19 cellular contexts compared by ENCODE assay signal in genomic region chr14:95096476-95096875, GRCh38.
"Had no signal": no experiment of that assay in that cellular context is flagged by ENCODE, and none has a peak within 500 bp of the region (broad histone marks: within the 10 kb centered on the region; RNA-seq: fewer than 3 reads in every experiment).

No MANE protein-coding gene starts in this region.

- H3K27me3 ChIP-seq: ascending aorta, breast epithelium, SJCRH30 had no signal

- H3K9me3 ChIP-seq: ascending aorta, breast epithelium, lower lobe of right lung, prostate gland, SJCRH30, thoracic aorta had no signal

- H3K27ac ChIP-seq: ascending aorta, breast epithelium, lower lobe of right lung, prostate gland, SJCRH30, thoracic aorta had no signal

- ATAC-seq: activated CD8-positive, alpha-beta memory T cell treated with anti-CD3 and anti-CD28 coated beads, Interleukin-2, amount 10 ng/mL, durations not matched to agents 7 days and 5 days; lower lobe of right lung; natural killer cell treated with Interleukin-12 subunit alpha and Interleukin-12 subunit beta and Interleukin-15 and Interleukin-18, amount 100 ng/mL, for 72 hours; stimulated activated naive CD8-positive, alpha-beta T cell treated with anti-CD3 and anti-CD28 coated beads, Interleukin-15, amount 100 ng/mL, for 72 hours had no signal

- H3K9me3 Mint-ChIP-seq: activated B cell treated with CpG ODN at 0.5 μM for 24 hours; activated CD4-positive, alpha-beta memory T cell treated with anti-CD3 and anti-CD28 coated beads for 36 hours; activated T-helper 2 cell treated with anti-CD3 and anti-CD28 coated beads, Interferon-gamma antibody, Interleukin-2, Interleukin-4, amounts not matched to agents 10 μg/mL and 5 μg/mL and 100 μg/mL, durations not matched to agents 14 hours and 24 hours and 36 hours; dendritic cell treated with granulocyte-macrophage colony-stimulating factor and Interleukin-4, amounts not matched to agents 40 ng/mL and 50 ng/mL, for 4 days; natural killer cell treated with Interleukin-12 subunit alpha and Interleukin-12 subunit beta and Interleukin-15 and Interleukin-18, amount 100 ng/mL, for 72 hours; stimulated activated naive CD8-positive, alpha-beta T cell treated with anti-CD3 and anti-CD28 coated beads, Interleukin-15, amount 100 ng/mL, for 72 hours had no signal

- DNase-seq: activated B cell treated with CpG ODN at 0.5 μM for 24 hours; activated CD4-positive, alpha-beta memory T cell treated with anti-CD3 and anti-CD28 coated beads for 36 hours; activated CD4-positive, alpha-beta T cell treated with anti-CD3 and anti-CD28 coated beads for 4 hours; activated CD8-positive, alpha-beta memory T cell treated with anti-CD3 and anti-CD28 coated beads, Interleukin-2, amount 10 ng/mL, durations not matched to agents 7 days and 5 days; activated naive CD4-positive, alpha-beta T cell treated with anti-CD3 and anti-CD28 coated beads, Interleukin-2, amount 50 U/mL, for 16 hours; foreskin melanocyte; glutamatergic neuron; left cardiac atrium; lower lobe of right lung; right cardiac atrium; SJCRH30; stimulated activated naive CD8-positive, alpha-beta T cell treated with anti-CD3 and anti-CD28 coated beads, Interleukin-15, amount 100 ng/mL, for 72 hours had no signal

- H3K27me3 Mint-ChIP-seq: activated B cell treated with CpG ODN at 0.5 μM for 24 hours; activated CD4-positive, alpha-beta memory T cell treated with anti-CD3 and anti-CD28 coated beads for 36 hours; activated CD8-positive, alpha-beta memory T cell treated with anti-CD3 and anti-CD28 coated beads, Interleukin-2, amount 10 ng/mL, durations not matched to agents 7 days and 5 days; dendritic cell treated with granulocyte-macrophage colony-stimulating factor and Interleukin-4, amounts not matched to agents 40 ng/mL and 50 ng/mL, for 4 days; natural killer cell treated with Interleukin-12 subunit alpha and Interleukin-12 subunit beta and Interleukin-15 and Interleukin-18, amount 100 ng/mL, for 72 hours; stimulated activated naive CD8-positive, alpha-beta T cell treated with anti-CD3 and anti-CD28 coated beads, Interleukin-15, amount 100 ng/mL, for 72 hours had no signal

- H3K4me1 ChIP-seq: breast epithelium, prostate gland, SJCRH30 had no signal

- H3K4me3 ChIP-seq: ascending aorta, breast epithelium, lower lobe of right lung, prostate gland, SJCRH30, thoracic aorta had no signal

- H3K27ac Mint-ChIP-seq: activated B cell treated with CpG ODN at 0.5 μM for 24 hours; activated CD4-positive, alpha-beta memory T cell treated with anti-CD3 and anti-CD28 coated beads for 36 hours; activated CD8-positive, alpha-beta memory T cell treated with anti-CD3 and anti-CD28 coated beads, Interleukin-2, amount 10 ng/mL, durations not matched to agents 7 days and 5 days; activated T-helper 2 cell treated with anti-CD3 and anti-CD28 coated beads, Interferon-gamma antibody, Interleukin-2, Interleukin-4, amounts not matched to agents 10 μg/mL and 5 μg/mL and 100 μg/mL, durations not matched to agents 14 hours and 24 hours and 36 hours; dendritic cell treated with granulocyte-macrophage colony-stimulating factor and Interleukin-4, amounts not matched to agents 40 ng/mL and 50 ng/mL, for 4 days had no signal

- H3K4me3 Mint-ChIP-seq: activated B cell treated with CpG ODN at 0.5 μM for 24 hours; activated CD4-positive, alpha-beta memory T cell treated with anti-CD3 and anti-CD28 coated beads for 36 hours; activated CD8-positive, alpha-beta memory T cell treated with anti-CD3 and anti-CD28 coated beads, Interleukin-2, amount 10 ng/mL, durations not matched to agents 7 days and 5 days; dendritic cell treated with granulocyte-macrophage colony-stimulating factor and Interleukin-4, amounts not matched to agents 40 ng/mL and 50 ng/mL, for 4 days; natural killer cell treated with Interleukin-12 subunit alpha and Interleukin-12 subunit beta and Interleukin-15 and Interleukin-18, amount 100 ng/mL, for 72 hours; stimulated activated naive CD8-positive, alpha-beta T cell treated with anti-CD3 and anti-CD28 coated beads, Interleukin-15, amount 100 ng/mL, for 72 hours had no signal

- H3K36me3 ChIP-seq: breast epithelium had no signal
